In genomic region chr10:80205478-80206276, GRCh38 we compare ENCODE assay signal across 1 cellular context.
TF ChIP-seq lines count a peak whose summit lies in the region.

TSS of gene ANXA11 (minus strand) at chr10:80205537. CDS start at chr10:80172861, 32,676 bp downstream.

TF ChIP-seq in HepG2, 621 proteins besides CTCF, POLR2A, EP300 and RAD21 (continued from another document and continues in another):
- TF ChIP-seq ZNF839 (CRISPR knock-in tag; IDR thresholded peaks at IDR 0.05; ENCODE audit: borderline replicate concordance) (no peak), ZNF280D (CRISPR knock-in tag; IDR thresholded peaks at IDR 0.05) (no peak), POGK (CRISPR knock-in tag; conservative IDR thresholded peaks at IDR 0.05) (no peak), SP1 (IDR thresholded peaks at IDR 0.05) (no peak), SP1 (CRISPR knock-in tag; IDR thresholded peaks at IDR 0.05) (no peak; the same call in 1 of the 2 replicates), KDM3A (CRISPR knock-in tag; IDR thresholded peaks at IDR 0.05; ENCODE audit: low read depth) (0 out of 2 replicates have a peak, but pooled peaks have one; percentile 57), NFKBIZ (CRISPR knock-in tag; IDR thresholded peaks at IDR 0.05) (no peak), MBNL3 (CRISPR knock-in tag; conservative IDR thresholded peaks at IDR 0.05) (no peak), FOXO4 (CRISPR knock-in tag; conservative IDR thresholded peaks at IDR 0.05) (no peak), ZBTB4 (CRISPR knock-in tag; IDR thresholded peaks at IDR 0.05; ENCODE audit: borderline replicate concordance) (no peak), ZNF747 (CRISPR knock-in tag; IDR thresholded peaks at IDR 0.05; ENCODE audit: borderline replicate concordance) (no peak; the same call in 1 of the 2 replicates), ARNT (IDR thresholded peaks at IDR 0.05) (no peak), ZBTB39 (CRISPR knock-in tag; IDR thresholded peaks at IDR 0.05) (no peak), RBFOX2 (IDR thresholded peaks at IDR 0.05; ENCODE audit: low read depth, low read length) (peak; percentile 88), ZNF687 (CRISPR knock-in tag; IDR thresholded peaks at IDR 0.05) (peak; percentile 74), AGO1 (IDR thresholded peaks at IDR 0.05; ENCODE audit: low read depth, low read length, poor library complexity, severe bottlenecking) (no peak), ZNF24 (IDR thresholded peaks at IDR 0.05) (no peak), SIN3B (IDR thresholded peaks at IDR 0.05; ENCODE audit: low read length) (no peak), HNF1A (IDR thresholded peaks at IDR 0.05; ENCODE audit: low read depth) (no peak), HNF1A (CRISPR knock-in tag; IDR thresholded peaks at IDR 0.05; ENCODE audit: borderline replicate concordance) (no peak; the same call in 1 of the 2 replicates)
- TF ChIP-seq, protein P1, sequence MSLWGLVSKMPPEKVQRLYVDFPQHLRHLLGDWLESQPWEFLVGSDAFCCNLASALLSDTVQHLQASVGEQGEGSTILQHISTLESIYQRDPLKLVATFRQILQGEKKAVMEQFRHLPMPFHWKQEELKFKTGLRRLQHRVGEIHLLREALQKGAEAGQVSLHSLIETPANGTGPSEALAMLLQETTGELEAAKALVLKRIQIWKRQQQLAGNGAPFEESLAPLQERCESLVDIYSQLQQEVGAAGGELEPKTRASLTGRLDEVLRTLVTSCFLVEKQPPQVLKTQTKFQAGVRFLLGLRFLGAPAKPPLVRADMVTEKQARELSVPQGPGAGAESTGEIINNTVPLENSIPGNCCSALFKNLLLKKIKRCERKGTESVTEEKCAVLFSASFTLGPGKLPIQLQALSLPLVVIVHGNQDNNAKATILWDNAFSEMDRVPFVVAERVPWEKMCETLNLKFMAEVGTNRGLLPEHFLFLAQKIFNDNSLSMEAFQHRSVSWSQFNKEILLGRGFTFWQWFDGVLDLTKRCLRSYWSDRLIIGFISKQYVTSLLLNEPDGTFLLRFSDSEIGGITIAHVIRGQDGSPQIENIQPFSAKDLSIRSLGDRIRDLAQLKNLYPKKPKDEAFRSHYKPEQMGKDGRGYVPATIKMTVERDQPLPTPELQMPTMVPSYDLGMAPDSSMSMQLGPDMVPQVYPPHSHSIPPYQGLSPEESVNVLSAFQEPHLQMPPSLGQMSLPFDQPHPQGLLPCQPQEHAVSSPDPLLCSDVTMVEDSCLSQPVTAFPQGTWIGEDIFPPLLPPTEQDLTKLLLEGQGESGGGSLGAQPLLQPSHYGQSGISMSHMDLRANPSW (CRISPR knock-in tag; IDR thresholded peaks at IDR 0.05; ENCODE audit: borderline replicate concordance), result no peak
- TF ChIP-seq, protein P2, sequence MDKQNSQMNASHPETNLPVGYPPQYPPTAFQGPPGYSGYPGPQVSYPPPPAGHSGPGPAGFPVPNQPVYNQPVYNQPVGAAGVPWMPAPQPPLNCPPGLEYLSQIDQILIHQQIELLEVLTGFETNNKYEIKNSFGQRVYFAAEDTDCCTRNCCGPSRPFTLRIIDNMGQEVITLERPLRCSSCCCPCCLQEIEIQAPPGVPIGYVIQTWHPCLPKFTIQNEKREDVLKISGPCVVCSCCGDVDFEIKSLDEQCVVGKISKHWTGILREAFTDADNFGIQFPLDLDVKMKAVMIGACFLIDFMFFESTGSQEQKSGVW (CRISPR knock-in tag; IDR thresholded peaks at IDR 0.05; ENCODE audit: borderline replicate concordance), result no peak
- TF ChIP-seq, protein P3, sequence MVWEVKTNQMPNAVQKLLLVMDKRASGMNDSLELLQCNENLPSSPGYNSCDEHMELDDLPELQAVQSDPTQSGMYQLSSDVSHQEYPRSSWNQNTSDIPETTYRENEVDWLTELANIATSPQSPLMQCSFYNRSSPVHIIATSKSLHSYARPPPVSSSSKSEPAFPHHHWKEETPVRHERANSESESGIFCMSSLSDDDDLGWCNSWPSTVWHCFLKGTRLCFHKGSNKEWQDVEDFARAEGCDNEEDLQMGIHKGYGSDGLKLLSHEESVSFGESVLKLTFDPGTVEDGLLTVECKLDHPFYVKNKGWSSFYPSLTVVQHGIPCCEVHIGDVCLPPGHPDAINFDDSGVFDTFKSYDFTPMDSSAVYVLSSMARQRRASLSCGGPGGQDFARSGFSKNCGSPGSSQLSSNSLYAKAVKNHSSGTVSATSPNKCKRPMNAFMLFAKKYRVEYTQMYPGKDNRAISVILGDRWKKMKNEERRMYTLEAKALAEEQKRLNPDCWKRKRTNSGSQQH (CRISPR knock-in tag; IDR thresholded peaks at IDR 0.05; ENCODE audit: low read depth), result no peak
